In genomic region chr18:77098033-77098432, GRCh38 we compare ENCODE assay signal across 11 cellular contexts. TPM values are rescaled to one million over a fixed set of nuclear protein-coding genes. Genes with fewer than 3 reads are reported as not detected.
DNase-seq lines count a peak whose midpoint lies in the region; ATAC-seq and TF ChIP-seq lines count a peak whose summit lies in the region.
"Had no signal": no experiment of that assay in that cellular context is flagged by ENCODE, and none has a peak within 500 bp of the region (broad histone marks: within the 10 kb centered on the region; RNA-seq: fewer than 3 reads in every experiment).

No MANE protein-coding gene starts in this region.

- no peaks in the 10 kb centered on the region for H3K9me3 ChIP-seq in SJCRH30 (replicated peaks)
- no peaks in the 10 kb centered on the region for H3K9me3 ChIP-seq in PC-3 (ENCODE audit: low read length)

- H3K4me1 ChIP-seq in SJCRH30 (no peaks in the 10 kb centered on the region), PC-3 (ENCODE audit: insufficient read depth, low read length) (peaks cover 31% of the 10 kb centered on the region)

- no peaks in the 10 kb centered on the region for H3K36me3 ChIP-seq in SJCRH30
- peaks cover 21% of the 10 kb centered on the region for H3K36me3 ChIP-seq in PC-3 (ENCODE audit: low read depth, low read length)

- no TSS peak for BruUV-seq in PC-3 (replicated peaks; lab: Mats Ljungman, UMichigan)

- TF ChIP-seq CTCF in GM12865 (IDR thresholded peaks at IDR 0.05; ENCODE audit: insufficient read depth, low read depth, low read length, missing control alignments) (no peak), epithelial cell of esophagus (IDR thresholded peaks at IDR 0.05; ENCODE audit: insufficient read depth, low read depth, low read length, missing control alignments) (no peak), PC-3 (conservative IDR thresholded peaks at IDR 0.05; ENCODE audit: low read depth, low read length) (no peak)

- H3K27ac ChIP-seq in SJCRH30 (no peak overlapping the region), PC-3 (ENCODE audit: low read length) (no peak overlapping the region)

- CTCF ChIA-PET in PC-3 (lab: Charles Lee) = no interaction called here

- intact Hi-C loops in sciatic nerve (cut with DNase I) (loop anchor here (10.0 kb wide), 1 partner anchor 107 kb away; no protein-coding TSS in a partner anchor), PC-3 (cut with micrococcal nuclease) (no loop called here)

- H3K9ac ChIP-seq in PC-3 (ENCODE audit: low read length) = no peak overlapping the region

- H4K20me1 ChIP-seq in PC-3 (ENCODE audit: low read length) = no peaks in the 10 kb centered on the region

- H3K27me3 ChIP-seq in SJCRH30 (no peaks in the 10 kb centered on the region), PC-3 (ENCODE audit: low read length) (no peaks in the 10 kb centered on the region)
- H3K27me3 ChIP-seq: foreskin keratinocyte had no signal

- peaks cover 10% of the 10 kb centered on the region for H3K79me2 ChIP-seq in PC-3 (ENCODE audit: low read length)

- H3F3A ChIP-seq in PC-3 (ENCODE audit: low read length, unreplicated experiment) = peaks cover 10% of the 10 kb centered on the region

- ATAC-seq in sciatic nerve (peak; percentile 14), PC-3 (no peak)
- ATAC-seq: activated T-helper 17 cell treated with anti-CD3 and anti-CD28 coated beads, Interleukin-2, amount 50 U/mL, for 72 hours; foreskin keratinocyte had no signal

- H2AFZ ChIP-seq in PC-3 (ENCODE audit: low read length) = no peak overlapping the region

- POLR2A ChIA-PET in PC-3 (lab: Charles Lee; ENCODE audit: unreplicated experiment) = interaction anchor here (0.5 kb wide), 1 partner anchor 278 kb away, joined by 4 read pairs; no protein-coding TSS in a partner anchor

- DNase-seq in GM12865 (ENCODE audit: low read depth) (peak; percentile 35), NAMALWA (ENCODE audit: low spot score) (peak; percentile 28), epithelial cell of esophagus (ENCODE audit: low read depth) (peak; percentile 46), sciatic nerve (ENCODE audit: low spot score) (no peak), SJCRH30 (no peak), PC-3 (no peak), HPDE6-E6E7 (ENCODE audit: extremely low spot score) (no peak)
- DNase-seq: KG1, SHP77 had no signal

- H3K4me2 ChIP-seq in PC-3 (ENCODE audit: low read length) = no peak overlapping the region

- no peaks in the 10 kb centered on the region for H3K9me2 ChIP-seq in PC-3 (replicated peaks; ENCODE audit: low read length)

- H3K4me3 ChIP-seq in GM12865 (ENCODE audit: low read depth, low read length) (no peak overlapping the region), epithelial cell of esophagus (ENCODE audit: low read length) (no peak overlapping the region), SJCRH30 (no peak overlapping the region), PC-3 (ENCODE audit: low read length) (no peak overlapping the region)

RNA-seq across cellular contexts. Expression of gene MBP, which starts 34.5 kb away (rescaled TPM):
- total RNA-seq in sciatic nerve (2,463 TPM), PC-3 (2014; rRNA removed) (34.2 and 47.4 TPM in 2 replicates)
- total RNA-seq in SJCRH30 (2014; rRNA removed; shearing (Covaris generic)) = 0.20 TPM in 1 of 2 replicates, not detected in the other

Comparison
In these comparisons a context has a peak if more than half of its experiments do, and no peak if none do; other contexts are left out.
1. DNase-seq: peak in GM12865 (single experiment), NAMALWA (single experiment) and epithelial cell of esophagus (single experiment); none in sciatic nerve (single experiment), SJCRH30 (0 of 2), PC-3 (single experiment) and HPDE6-E6E7 (single experiment).
2. RNA of gene MBP, which starts 34.5 kb away (total RNA-seq): 2,463 TPM in sciatic nerve (single experiment); 34.2 to 47.4 TPM in PC-3 and 0.20 TPM in SJCRH30; every median in the first group is over 10 times any median in the second.